Comparison of ENCODE assay signal across 19 cellular contexts in genomic region chr5:19546521-19546920, GRCh38.
"Had no signal": no experiment of that assay in that cellular context is flagged by ENCODE, and none has a peak within 500 bp of the region (broad histone marks: within the 10 kb centered on the region; RNA-seq: fewer than 3 reads in every experiment).

No MANE protein-coding gene starts in this region.

- DNase-seq: occipital lobe; ovary; posterior cingulate gyrus; psoas muscle; right cardiac atrium; right lobe of liver; sigmoid colon; small intestine; stimulated activated CD4-positive, alpha-beta T cell treated with anti-CD3 and anti-CD28 coated beads, Interleukin-15, amount 100 ng/mL, for 24 hours; stimulated activated CD4-positive, alpha-beta T cell treated with anti-CD3 and anti-CD28 coated beads, Interleukin-2, amount 100 ng/mL, for 24 hours; stimulated activated CD4-positive, alpha-beta T cell treated with anti-CD3 and anti-CD28 coated beads, Interleukin-2, amount 100 ng/mL, for 48 hours; stimulated activated CD4-positive, alpha-beta T cell treated with anti-CD3 and anti-CD28 coated beads, Interleukin-4, amount 100 ng/mL, for 24 hours; stimulated activated naive B cell treated with anti-CD40 and anti-IgM and Interleukin-4, amounts not matched to agents 10 μg/mL and 1 μg/mL and 100 μg/mL, for 72 hours; stimulated activated naive CD4-positive, alpha-beta T cell treated with Interleukin-2 at 50 U/mL for 16 hours; stomach; thyroid gland; trophoblast cell; upper lobe of left lung had no signal

- ATAC-seq: psoas muscle; right cardiac atrium; right lobe of liver; stimulated activated effector memory CD8-positive, alpha-beta T cell treated with anti-CD3 and anti-CD28 coated beads, Interleukin-12 subunit alpha, Interleukin-12 subunit beta, amount 100 ng/mL, for 72 hours; stimulated activated naive B cell treated with anti-CD40 and anti-IgM and Interleukin-4, amounts not matched to agents 10 μg/mL and 1 μg/mL and 100 μg/mL, for 72 hours had no signal
